In the genomic region with DNA sequence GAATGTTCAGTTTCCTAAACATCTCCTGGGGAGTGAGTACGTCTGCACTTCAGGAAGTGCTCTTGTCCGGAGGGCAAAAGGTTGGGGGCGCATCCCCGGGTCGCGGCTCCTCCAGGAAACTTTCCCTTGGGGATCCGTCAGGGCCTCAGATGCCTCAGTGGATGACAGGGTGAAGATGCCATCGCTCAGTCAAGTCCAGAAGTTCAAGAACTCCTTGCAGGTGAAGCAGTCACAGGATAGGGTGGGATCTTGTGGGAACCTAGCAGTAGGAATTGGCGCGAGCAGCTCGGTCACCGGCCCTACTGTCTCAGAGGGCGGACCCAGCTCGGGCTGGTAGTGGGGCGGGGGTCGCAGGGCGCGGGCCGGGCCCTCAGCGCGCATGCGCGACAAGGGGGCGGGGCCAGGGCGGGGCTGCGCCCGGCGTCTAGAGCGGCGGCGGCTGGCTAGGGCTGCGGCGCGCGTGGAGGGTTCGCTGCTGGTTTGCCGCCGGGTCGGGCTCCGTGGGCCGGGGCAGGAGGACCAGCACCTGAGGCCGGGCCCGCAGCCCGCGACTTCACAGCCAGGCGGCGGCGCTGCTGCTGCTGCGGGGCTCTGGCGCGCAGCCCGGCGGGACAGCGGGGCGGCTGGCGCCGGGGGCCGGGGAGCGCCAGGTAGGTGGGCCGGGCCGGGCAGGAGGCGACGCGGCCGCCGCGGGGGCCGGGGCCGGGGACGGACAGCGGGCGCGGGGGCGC, we compare ENCODE assay signal across 1 cellular context.
A peak's percentile ranks its signal among the peaks of the same experiment; 100 is the strongest.
TF ChIP-seq lines count a peak whose summit lies in the region.

A gene (plus strand): TSS at position 423 of the 731 bp plus-strand sequence. CDS start 75,191 bp downstream, outside the sequence.

TF ChIP-seq in HepG2, 621 proteins besides CTCF, POLR2A, EP300 and RAD21 (continued from another document and continues in another):
- TF ChIP-seq, protein P1, sequence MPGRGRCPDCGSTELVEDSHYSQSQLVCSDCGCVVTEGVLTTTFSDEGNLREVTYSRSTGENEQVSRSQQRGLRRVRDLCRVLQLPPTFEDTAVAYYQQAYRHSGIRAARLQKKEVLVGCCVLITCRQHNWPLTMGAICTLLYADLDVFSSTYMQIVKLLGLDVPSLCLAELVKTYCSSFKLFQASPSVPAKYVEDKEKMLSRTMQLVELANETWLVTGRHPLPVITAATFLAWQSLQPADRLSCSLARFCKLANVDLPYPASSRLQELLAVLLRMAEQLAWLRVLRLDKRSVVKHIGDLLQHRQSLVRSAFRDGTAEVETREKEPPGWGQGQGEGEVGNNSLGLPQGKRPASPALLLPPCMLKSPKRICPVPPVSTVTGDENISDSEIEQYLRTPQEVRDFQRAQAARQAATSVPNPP (CRISPR knock-in tag; IDR thresholded peaks at IDR 0.05): no peak
- TF ChIP-seq SUZ12 (IDR thresholded peaks at IDR 0.05; ENCODE audit: low read depth, low read length) (no peak), PHF8 (CRISPR knock-in tag; IDR thresholded peaks at IDR 0.05) (peak; percentile 64), ZIK1 (CRISPR knock-in tag; IDR thresholded peaks at IDR 0.05; ENCODE audit: borderline replicate concordance, low read depth) (no peak), GATAD1 (CRISPR knock-in tag; IDR thresholded peaks at IDR 0.05) (peak; percentile 38; the same call in 1 of the 2 replicates), KLF13 (CRISPR knock-in tag; IDR thresholded peaks at IDR 0.05) (no peak), ZNF510 (CRISPR knock-in tag; IDR thresholded peaks at IDR 0.05; ENCODE audit: low read depth) (no peak), HHEX (CRISPR knock-in tag; IDR thresholded peaks at IDR 0.05) (no peak), KLF16 (CRISPR knock-in tag; IDR thresholded peaks at IDR 0.05) (peak in 1 of 2 experiments; percentile 30; a peak in 1 of 4 replicates), THAP11 (CRISPR knock-in tag; IDR thresholded peaks at IDR 0.05) (peak; percentile 62), ZNF891 (CRISPR knock-in tag; IDR thresholded peaks at IDR 0.05) (no peak), JARID2 (CRISPR knock-in tag; IDR thresholded peaks at IDR 0.05; ENCODE audit: insufficient replicate concordance) (peak; percentile 66), AHR (CRISPR knock-in tag; IDR thresholded peaks at IDR 0.05) (peak; percentile 88; the same call in 1 of the 2 replicates), ZKSCAN5 (CRISPR knock-in tag; IDR thresholded peaks at IDR 0.05) (no peak), SRSF1 (optimal IDR thresholded peaks at IDR 0.05; ENCODE audit: low read depth, low read length) (peak; percentile 66), GZF1 (CRISPR knock-in tag; IDR thresholded peaks at IDR 0.05) (no peak), PHF5A (CRISPR knock-in tag; IDR thresholded peaks at IDR 0.05; ENCODE audit: low read depth, unreplicated experiment) (peak; percentile 42), ZNF350 (CRISPR knock-in tag; IDR thresholded peaks at IDR 0.05; ENCODE audit: borderline replicate concordance, low read depth) (peak; percentile 48; the same call in 1 of the 2 replicates), ZNF335 (CRISPR knock-in tag; IDR thresholded peaks at IDR 0.05) (0 out of 2 replicates have a peak, but pooled peaks have one; percentile 49), MAFF (IDR thresholded peaks at IDR 0.05; ENCODE audit: low read depth, low read length) (no peak), HOXA7 (CRISPR knock-in tag; IDR thresholded peaks at IDR 0.05) (no peak), ZSCAN22 (CRISPR knock-in tag; IDR thresholded peaks at IDR 0.05) (no peak), HMGA1 (CRISPR knock-in tag; conservative IDR thresholded peaks at IDR 0.05) (no peak), ZNF746 (CRISPR knock-in tag; IDR thresholded peaks at IDR 0.05) (0 out of 2 replicates have a peak, but pooled peaks have one; percentile 8), ZFY (CRISPR knock-in tag; IDR thresholded peaks at IDR 0.05) (peak; percentile 90), ZNF761 (CRISPR knock-in tag; conservative IDR thresholded peaks at IDR 0.05) (0 out of 2 replicates have a peak, but pooled peaks have one; percentile 30), RBAK (CRISPR knock-in tag; IDR thresholded peaks at IDR 0.05) (no peak), SALL1 (CRISPR knock-in tag; IDR thresholded peaks at IDR 0.05) (peak; percentile 61), MIXL1 (CRISPR knock-in tag; IDR thresholded peaks at IDR 0.05) (no peak), GLI4 (CRISPR knock-in tag; IDR thresholded peaks at IDR 0.05; ENCODE audit: borderline replicate concordance) (peak; percentile 47; the same call in 1 of the 2 replicates), CEBPG (CRISPR knock-in tag; IDR thresholded peaks at IDR 0.05) (no peak), BRD4 (CRISPR knock-in tag; IDR thresholded peaks at IDR 0.05) (no peak), RFX1 (IDR thresholded peaks at IDR 0.05) (no peak)
- TF ChIP-seq, protein P2, sequence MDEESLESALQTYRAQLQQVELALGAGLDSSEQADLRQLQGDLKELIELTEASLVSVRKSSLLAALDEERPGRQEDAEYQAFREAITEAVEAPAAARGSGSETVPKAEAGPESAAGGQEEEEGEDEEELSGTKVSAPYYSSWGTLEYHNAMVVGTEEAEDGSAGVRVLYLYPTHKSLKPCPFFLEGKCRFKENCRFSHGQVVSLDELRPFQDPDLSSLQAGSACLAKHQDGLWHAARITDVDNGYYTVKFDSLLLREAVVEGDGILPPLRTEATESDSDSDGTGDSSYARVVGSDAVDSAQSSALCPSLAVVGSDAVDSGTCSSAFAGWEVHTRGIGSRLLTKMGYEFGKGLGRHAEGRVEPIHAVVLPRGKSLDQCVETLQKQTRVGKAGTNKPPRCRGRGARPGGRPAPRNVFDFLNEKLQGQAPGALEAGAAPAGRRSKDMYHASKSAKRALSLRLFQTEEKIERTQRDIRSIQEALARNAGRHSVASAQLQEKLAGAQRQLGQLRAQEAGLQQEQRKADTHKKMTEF (CRISPR knock-in tag; IDR thresholded peaks at IDR 0.05): 0 out of 2 replicates have a peak, but pooled peaks have one; percentile 30
- TF ChIP-seq, protein P3, sequence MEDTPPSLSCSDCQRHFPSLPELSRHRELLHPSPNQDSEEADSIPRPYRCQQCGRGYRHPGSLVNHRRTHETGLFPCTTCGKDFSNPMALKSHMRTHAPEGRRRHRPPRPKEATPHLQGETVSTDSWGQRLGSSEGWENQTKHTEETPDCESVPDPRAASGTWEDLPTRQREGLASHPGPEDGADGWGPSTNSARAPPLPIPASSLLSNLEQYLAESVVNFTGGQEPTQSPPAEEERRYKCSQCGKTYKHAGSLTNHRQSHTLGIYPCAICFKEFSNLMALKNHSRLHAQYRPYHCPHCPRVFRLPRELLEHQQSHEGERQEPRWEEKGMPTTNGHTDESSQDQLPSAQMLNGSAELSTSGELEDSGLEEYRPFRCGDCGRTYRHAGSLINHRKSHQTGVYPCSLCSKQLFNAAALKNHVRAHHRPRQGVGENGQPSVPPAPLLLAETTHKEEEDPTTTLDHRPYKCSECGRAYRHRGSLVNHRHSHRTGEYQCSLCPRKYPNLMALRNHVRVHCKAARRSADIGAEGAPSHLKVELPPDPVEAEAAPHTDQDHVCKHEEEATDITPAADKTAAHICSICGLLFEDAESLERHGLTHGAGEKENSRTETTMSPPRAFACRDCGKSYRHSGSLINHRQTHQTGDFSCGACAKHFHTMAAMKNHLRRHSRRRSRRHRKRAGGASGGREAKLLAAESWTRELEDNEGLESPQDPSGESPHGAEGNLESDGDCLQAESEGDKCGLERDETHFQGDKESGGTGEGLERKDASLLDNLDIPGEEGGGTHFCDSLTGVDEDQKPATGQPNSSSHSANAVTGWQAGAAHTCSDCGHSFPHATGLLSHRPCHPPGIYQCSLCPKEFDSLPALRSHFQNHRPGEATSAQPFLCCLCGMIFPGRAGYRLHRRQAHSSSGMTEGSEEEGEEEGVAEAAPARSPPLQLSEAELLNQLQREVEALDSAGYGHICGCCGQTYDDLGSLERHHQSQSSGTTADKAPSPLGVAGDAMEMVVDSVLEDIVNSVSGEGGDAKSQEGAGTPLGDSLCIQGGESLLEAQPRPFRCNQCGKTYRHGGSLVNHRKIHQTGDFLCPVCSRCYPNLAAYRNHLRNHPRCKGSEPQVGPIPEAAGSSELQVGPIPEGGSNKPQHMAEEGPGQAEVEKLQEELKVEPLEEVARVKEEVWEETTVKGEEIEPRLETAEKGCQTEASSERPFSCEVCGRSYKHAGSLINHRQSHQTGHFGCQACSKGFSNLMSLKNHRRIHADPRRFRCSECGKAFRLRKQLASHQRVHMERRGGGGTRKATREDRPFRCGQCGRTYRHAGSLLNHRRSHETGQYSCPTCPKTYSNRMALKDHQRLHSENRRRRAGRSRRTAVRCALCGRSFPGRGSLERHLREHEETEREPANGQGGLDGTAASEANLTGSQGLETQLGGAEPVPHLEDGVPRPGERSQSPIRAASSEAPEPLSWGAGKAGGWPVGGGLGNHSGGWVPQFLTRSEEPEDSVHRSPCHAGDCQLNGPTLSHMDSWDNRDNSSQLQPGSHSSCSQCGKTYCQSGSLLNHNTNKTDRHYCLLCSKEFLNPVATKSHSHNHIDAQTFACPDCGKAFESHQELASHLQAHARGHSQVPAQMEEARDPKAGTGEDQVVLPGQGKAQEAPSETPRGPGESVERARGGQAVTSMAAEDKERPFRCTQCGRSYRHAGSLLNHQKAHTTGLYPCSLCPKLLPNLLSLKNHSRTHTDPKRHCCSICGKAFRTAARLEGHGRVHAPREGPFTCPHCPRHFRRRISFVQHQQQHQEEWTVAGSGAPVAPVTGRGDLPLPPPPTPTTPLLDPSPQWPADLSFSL (CRISPR knock-in tag; IDR thresholded peaks at IDR 0.05): no peak
- TF ChIP-seq, protein P4, sequence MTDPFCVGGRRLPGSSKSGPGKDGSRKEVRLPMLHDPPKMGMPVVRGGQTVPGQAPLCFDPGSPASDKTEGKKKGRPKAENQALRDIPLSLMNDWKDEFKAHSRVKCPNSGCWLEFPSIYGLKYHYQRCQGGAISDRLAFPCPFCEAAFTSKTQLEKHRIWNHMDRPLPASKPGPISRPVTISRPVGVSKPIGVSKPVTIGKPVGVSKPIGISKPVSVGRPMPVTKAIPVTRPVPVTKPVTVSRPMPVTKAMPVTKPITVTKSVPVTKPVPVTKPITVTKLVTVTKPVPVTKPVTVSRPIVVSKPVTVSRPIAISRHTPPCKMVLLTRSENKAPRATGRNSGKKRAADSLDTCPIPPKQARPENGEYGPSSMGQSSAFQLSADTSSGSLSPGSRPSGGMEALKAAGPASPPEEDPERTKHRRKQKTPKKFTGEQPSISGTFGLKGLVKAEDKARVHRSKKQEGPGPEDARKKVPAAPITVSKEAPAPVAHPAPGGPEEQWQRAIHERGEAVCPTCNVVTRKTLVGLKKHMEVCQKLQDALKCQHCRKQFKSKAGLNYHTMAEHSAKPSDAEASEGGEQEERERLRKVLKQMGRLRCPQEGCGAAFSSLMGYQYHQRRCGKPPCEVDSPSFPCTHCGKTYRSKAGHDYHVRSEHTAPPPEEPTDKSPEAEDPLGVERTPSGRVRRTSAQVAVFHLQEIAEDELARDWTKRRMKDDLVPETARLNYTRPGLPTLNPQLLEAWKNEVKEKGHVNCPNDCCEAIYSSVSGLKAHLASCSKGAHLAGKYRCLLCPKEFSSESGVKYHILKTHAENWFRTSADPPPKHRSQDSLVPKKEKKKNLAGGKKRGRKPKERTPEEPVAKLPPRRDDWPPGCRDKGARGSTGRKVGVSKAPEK (CRISPR knock-in tag; IDR thresholded peaks at IDR 0.05; ENCODE audit: borderline replicate concordance): no peak
- TF ChIP-seq, protein P5, sequence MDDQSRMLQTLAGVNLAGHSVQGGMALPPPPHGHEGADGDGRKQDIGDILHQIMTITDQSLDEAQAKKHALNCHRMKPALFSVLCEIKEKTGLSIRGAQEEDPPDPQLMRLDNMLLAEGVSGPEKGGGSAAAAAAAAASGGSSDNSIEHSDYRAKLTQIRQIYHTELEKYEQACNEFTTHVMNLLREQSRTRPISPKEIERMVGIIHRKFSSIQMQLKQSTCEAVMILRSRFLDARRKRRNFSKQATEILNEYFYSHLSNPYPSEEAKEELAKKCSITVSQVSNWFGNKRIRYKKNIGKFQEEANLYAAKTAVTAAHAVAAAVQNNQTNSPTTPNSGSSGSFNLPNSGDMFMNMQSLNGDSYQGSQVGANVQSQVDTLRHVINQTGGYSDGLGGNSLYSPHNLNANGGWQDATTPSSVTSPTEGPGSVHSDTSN (CRISPR knock-in tag; IDR thresholded peaks at IDR 0.05; ENCODE audit: borderline replicate concordance): no peak
- TF ChIP-seq, protein P6, sequence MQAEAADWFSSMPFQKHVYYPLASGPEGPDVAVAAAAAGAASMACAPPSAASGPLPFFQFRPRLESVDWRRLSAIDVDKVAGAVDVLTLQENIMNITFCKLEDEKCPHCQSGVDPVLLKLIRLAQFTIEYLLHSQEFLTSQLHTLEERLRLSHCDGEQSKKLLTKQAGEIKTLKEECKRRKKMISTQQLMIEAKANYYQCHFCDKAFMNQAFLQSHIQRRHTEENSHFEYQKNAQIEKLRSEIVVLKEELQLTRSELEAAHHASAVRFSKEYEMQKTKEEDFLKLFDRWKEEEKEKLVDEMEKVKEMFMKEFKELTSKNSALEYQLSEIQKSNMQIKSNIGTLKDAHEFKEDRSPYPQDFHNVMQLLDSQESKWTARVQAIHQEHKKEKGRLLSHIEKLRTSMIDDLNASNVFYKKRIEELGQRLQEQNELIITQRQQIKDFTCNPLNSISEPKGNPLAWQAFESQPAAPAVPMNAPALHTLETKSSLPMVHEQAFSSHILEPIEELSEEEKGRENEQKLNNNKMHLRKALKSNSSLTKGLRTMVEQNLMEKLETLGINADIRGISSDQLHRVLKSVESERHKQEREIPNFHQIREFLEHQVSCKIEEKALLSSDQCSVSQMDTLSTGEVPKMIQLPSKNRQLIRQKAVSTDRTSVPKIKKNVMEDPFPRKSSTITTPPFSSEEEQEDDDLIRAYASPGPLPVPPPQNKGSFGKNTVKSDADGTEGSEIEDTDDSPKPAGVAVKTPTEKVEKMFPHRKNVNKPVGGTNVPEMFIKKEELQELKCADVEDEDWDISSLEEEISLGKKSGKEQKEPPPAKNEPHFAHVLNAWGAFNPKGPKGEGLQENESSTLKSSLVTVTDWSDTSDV (CRISPR knock-in tag; IDR thresholded peaks at IDR 0.05): no peak
- TF ChIP-seq, protein P7, sequence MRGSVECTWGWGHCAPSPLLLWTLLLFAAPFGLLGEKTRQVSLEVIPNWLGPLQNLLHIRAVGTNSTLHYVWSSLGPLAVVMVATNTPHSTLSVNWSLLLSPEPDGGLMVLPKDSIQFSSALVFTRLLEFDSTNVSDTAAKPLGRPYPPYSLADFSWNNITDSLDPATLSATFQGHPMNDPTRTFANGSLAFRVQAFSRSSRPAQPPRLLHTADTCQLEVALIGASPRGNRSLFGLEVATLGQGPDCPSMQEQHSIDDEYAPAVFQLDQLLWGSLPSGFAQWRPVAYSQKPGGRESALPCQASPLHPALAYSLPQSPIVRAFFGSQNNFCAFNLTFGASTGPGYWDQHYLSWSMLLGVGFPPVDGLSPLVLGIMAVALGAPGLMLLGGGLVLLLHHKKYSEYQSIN (CRISPR knock-in tag; IDR thresholded peaks at IDR 0.05; ENCODE audit: borderline replicate concordance): no peak
- TF ChIP-seq, protein P8, sequence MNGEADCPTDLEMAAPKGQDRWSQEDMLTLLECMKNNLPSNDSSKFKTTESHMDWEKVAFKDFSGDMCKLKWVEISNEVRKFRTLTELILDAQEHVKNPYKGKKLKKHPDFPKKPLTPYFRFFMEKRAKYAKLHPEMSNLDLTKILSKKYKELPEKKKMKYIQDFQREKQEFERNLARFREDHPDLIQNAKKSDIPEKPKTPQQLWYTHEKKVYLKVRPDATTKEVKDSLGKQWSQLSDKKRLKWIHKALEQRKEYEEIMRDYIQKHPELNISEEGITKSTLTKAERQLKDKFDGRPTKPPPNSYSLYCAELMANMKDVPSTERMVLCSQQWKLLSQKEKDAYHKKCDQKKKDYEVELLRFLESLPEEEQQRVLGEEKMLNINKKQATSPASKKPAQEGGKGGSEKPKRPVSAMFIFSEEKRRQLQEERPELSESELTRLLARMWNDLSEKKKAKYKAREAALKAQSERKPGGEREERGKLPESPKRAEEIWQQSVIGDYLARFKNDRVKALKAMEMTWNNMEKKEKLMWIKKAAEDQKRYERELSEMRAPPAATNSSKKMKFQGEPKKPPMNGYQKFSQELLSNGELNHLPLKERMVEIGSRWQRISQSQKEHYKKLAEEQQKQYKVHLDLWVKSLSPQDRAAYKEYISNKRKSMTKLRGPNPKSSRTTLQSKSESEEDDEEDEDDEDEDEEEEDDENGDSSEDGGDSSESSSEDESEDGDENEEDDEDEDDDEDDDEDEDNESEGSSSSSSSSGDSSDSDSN (CRISPR knock-in tag; IDR thresholded peaks at IDR 0.05): peak; percentile 94; the same call in 1 of the 2 replicates
